In the genomic region with DNA sequence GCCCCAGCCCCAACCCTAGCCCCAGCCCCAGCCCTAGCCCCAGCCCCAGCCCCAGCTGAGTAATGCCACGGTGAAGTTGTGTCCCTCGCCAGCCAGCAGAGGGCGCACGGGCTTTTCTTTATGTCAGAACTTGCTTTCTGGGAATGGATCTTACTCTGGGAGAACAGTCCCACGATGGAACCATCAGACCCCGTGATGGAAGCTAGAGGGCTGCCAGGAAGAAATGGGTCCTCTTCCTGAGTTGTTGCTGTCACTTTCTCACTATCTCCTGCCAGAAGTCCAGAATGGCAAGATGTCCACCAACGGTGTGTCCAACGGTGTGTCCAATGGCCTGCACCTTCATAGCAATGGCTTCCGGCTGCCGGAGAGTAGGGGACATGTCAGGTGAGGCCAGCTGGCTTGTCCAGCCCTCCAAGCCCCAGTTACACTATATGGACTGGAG, we compare ENCODE assay signal across 8 cellular contexts. TPM values are rescaled to one million over a fixed set of nuclear protein-coding genes. Genes with fewer than 3 reads are reported as not detected.
DNase-seq lines count a peak whose midpoint lies in the region; ATAC-seq and TF ChIP-seq lines count a peak whose summit lies in the region.

No MANE protein-coding gene starts in this region.

- in situ Hi-C loops in G401 (cut with HindIII; ENCODE audit: low sequenced_read_pairs) = no loop called here

- TF ChIP-seq CTCF in cardiac fibroblast (IDR thresholded peaks at IDR 0.05; ENCODE audit: low read depth, low read length) = peak; percentile 73

- peak; percentile 81 for DNase-seq in G401 (ENCODE audit: low spot score)
- peak; percentile 35 for DNase-seq in NCI-H1092 treated with DMSO at 0.1 percent for 48 hours (lab: John Stamatoyannopoulos, UW)
- peak; percentile 54 for DNase-seq in activated CD4-positive, alpha-beta T cell treated with anti-CD3 and anti-CD28 coated beads for 1 hour
- peak; percentile 65 to 72 for DNase-seq in cardiac fibroblast (ENCODE audit: low read depth in 2 of 2)
- peak; percentile 52 for DNase-seq in kidney tubule cell (ENCODE audit: low spot score)
- peak; percentile 66 to 70 for DNase-seq in stimulated activated CD4-positive, alpha-beta T cell treated with anti-CD3 and anti-CD28 coated beads, Interleukin-1b, Interleukin-23, amount 100 ng/mL, for 4 hours (ENCODE audit: low read depth in 2 of 2)

- no peak for ATAC-seq in HG03571 (IDR thresholded peaks at IDR 0.05; ENCODE audit: unreplicated experiment)
- ATAC-seq in HG02610 (IDR thresholded peaks at IDR 0.05; ENCODE audit: unreplicated experiment) = no peak

- no peak overlapping the region for H3K4me3 ChIP-seq in cardiac fibroblast (replicated peaks in 1 of 2; ENCODE audit: low read depth in 2 of 2, low read length in 2 of 2)

RNA-seq across cellular contexts. Expression of gene TMEM222, which starts 25.2 kb away (rescaled TPM):
- total RNA-seq in G401 (2014; rRNA removed; shearing (Covaris generic)) = 38.2 and 49.1 TPM in 2 replicates

RNA-seq across cellular contexts. Expression of gene SYTL1, which starts 45.0 kb away (rescaled TPM):
- total RNA-seq in G401 (2014; rRNA removed; shearing (Covaris generic)) = 38.2 and 44.0 TPM in 2 replicates
